Comparison of ENCODE assay signal across 8 cellular contexts in genomic region chr9:27529316-27530278, GRCh38. TPM values are rescaled to one million over a fixed set of nuclear protein-coding genes. Genes with fewer than 3 reads are reported as not detected.
DNase-seq lines count a peak whose midpoint lies in the region; ATAC-seq and TF ChIP-seq lines count a peak whose summit lies in the region.

TSS of gene MOB3B (minus strand) at chr9:27529814. CDS start at chr9:27455550, 74,264 bp downstream.

- peaks cover 46% of the 10 kb centered on the region for H3K4me1 Mint-ChIP-seq in GM23338
- peaks cover 32% of the 10 kb centered on the region for H3K4me1 Mint-ChIP-seq in type B pancreatic cell (ENCODE audit: unreplicated experiment)

- peak within 1 kb of the TSS; percentile 86 for H3K4me3 ChIP-seq in GM23338
- H3K4me3 ChIP-seq in adrenal gland = peak within 1 kb of the TSS; percentile 45 to 90 (median 64)

- H3K36me3 Mint-ChIP-seq in GM23338 (ENCODE audit: low read depth) = peaks cover 4% of the 10 kb centered on the region; the same call in 1 of the 3 replicates
- no peaks in the 10 kb centered on the region for H3K36me3 Mint-ChIP-seq in type B pancreatic cell

- H3K4me2 ChIP-seq in GM23338 = peak within 1 kb of the TSS; percentile 84

- peaks cover 1% of the 10 kb centered on the region for H3K9me2 ChIP-seq in GM23338 (ENCODE audit: insufficient read depth)

- H3K27ac ChIP-seq in GM23338 (ENCODE audit: low read depth) (peak within 1 kb of the TSS; percentile 78), adrenal gland (peak within 1 kb of the TSS in 4 of 5 donors; percentile 11 to 86 (median 74))

- H4K20me1 ChIP-seq in GM23338 (replicated peaks; ENCODE audit: insufficient read depth) = no peaks in the 10 kb centered on the region

- intact Hi-C loops in adrenal gland (cut with DNase I) (loop anchor here (5.0 kb wide), 3 partner anchors 67 to 197 kb away; no protein-coding TSS in a partner anchor), left cardiac atrium (cut with DNase I) (loop anchor here (1.0 to 5.0 kb wide), 2 partner anchors 192 to 196 kb away; no protein-coding TSS in a partner anchor), posterior vena cava (cut with DNase I) (loop anchor here in 1 of 2 donors (5.0 kb wide), 1 partner anchor 192 kb away; no protein-coding TSS in a partner anchor)

- no peaks in the 10 kb centered on the region for H3K9me3 ChIP-seq in adrenal gland (replicated peaks in 1 of 3)

- peak; percentile 71 to 80 for TF ChIP-seq CTCF in GM23338 (conservative IDR thresholded peaks at IDR 0.05; ENCODE audit: low read depth in 2 of 2)
- peak; percentile 89 for TF ChIP-seq CTCF in LNCAP (IDR thresholded peaks at IDR 0.05)
- TF ChIP-seq CTCF in adrenal gland (IDR thresholded peaks at IDR 0.05) = peak; percentile 57 to 98 (median 85)
- peak; percentile 93 for TF ChIP-seq CTCF in type B pancreatic cell (conservative IDR thresholded peaks at IDR 0.05)

- H3F3A ChIP-seq in GM23338 (replicated peaks; ENCODE audit: low read depth) = no peaks in the 10 kb centered on the region

- H3K4me3 Mint-ChIP-seq in GM23338 = peak within 1 kb of the TSS; percentile 98
- peak within 1 kb of the TSS; percentile 97 for H3K4me3 Mint-ChIP-seq in type B pancreatic cell

- whole genome bisulfite sequencing in adrenal gland, 4 donors = 3 to 62% (median 20%) methylated on average over 3 to 74 of the region's 74 CpGs

- H3K27me3 ChIP-seq in GM23338 (ENCODE audit: insufficient read depth) (peaks cover 10% of the 10 kb centered on the region; the same call in 1 of the 2 replicates), adrenal gland (no peaks in the 10 kb centered on the region)

- peak within 1 kb of the TSS; percentile 93 for H2AFZ ChIP-seq in GM23338

- H3K79me2 ChIP-seq in GM23338 (replicated peaks; ENCODE audit: insufficient read depth) = peaks cover 22% of the 10 kb centered on the region; the same call in 1 of the 2 replicates

- H3K9me3 Mint-ChIP-seq in GM23338 (no peaks in the 10 kb centered on the region), type B pancreatic cell (no peaks in the 10 kb centered on the region)

- H3K27ac Mint-ChIP-seq in GM23338 = peak within 1 kb of the TSS; percentile 89; the same call in 1 of the 2 replicates
- H3K27ac Mint-ChIP-seq in type B pancreatic cell = peak within 1 kb of the TSS; percentile 93

- H3K4me1 ChIP-seq in GM23338 (ENCODE audit: insufficient read depth) = peaks cover 30% of the 10 kb centered on the region
- H3K4me1 ChIP-seq in adrenal gland (replicated peaks in 1 of 2) = peaks cover 0 to 11% of the 10 kb centered on the region in 2 donors

- no peak for TF ChIP-seq POLR2A in adrenal gland (IDR thresholded peaks at IDR 0.05)

- H3K27me3 Mint-ChIP-seq in GM23338 (ENCODE audit: insufficient read depth, low read depth, poor library complexity) (peaks cover 9% of the 10 kb centered on the region), type B pancreatic cell (no peaks in the 10 kb centered on the region)

- peak; percentile 64 for DNase-seq in EL
- peak; percentile 78 for DNase-seq in GM23338 (ENCODE audit: low spot score)
- peak; percentile 59 for DNase-seq in T follicular helper cell (ENCODE audit: low read depth)
- DNase-seq in adrenal gland = peak; percentile 74 to 90 (median 86)
- DNase-seq in left cardiac atrium = peak; percentile 88
- peak; percentile 95 for DNase-seq in posterior vena cava (ENCODE audit: low spot score)
- DNase-seq in type B pancreatic cell (ENCODE audit: extremely low spot score, unreplicated experiment) = peak; percentile 91

- no peaks in the 10 kb centered on the region; the same call in 1 of the 2 replicates for H3K36me3 ChIP-seq in GM23338 (ENCODE audit: insufficient read depth)
- H3K36me3 ChIP-seq in adrenal gland (replicated peaks in 1 of 2) = no peaks in the 10 kb centered on the region

- ATAC-seq in GM23338 (peak; percentile 70), left cardiac atrium (peak; percentile 92 to 94)

TF ChIP-seq in GM23338, 12 proteins besides CTCF, POLR2A, EP300 and RAD21 (continues in another document):
- TF ChIP-seq ZNF462 (CRISPR knock-in tag; IDR thresholded peaks at IDR 0.05) (no peak), EZH2 (IDR thresholded peaks at IDR 0.05; ENCODE audit: low read depth, unreplicated experiment) (no peak), STAT1 (IDR thresholded peaks at IDR 0.05; ENCODE audit: unreplicated experiment) (no peak), POLR2AphosphoS5 (IDR thresholded peaks at IDR 0.05; ENCODE audit: low read depth) (no peak), ZNF331 (CRISPR knock-in tag; IDR thresholded peaks at IDR 0.05; ENCODE audit: low read depth) (no peak)

RNA-seq across cellular contexts. Expression of gene MOB3B, which starts in this region (rescaled TPM):
- 12.1 and 12.4 TPM in 2 replicates for total RNA-seq in GM23338 (2014; rRNA removed; shearing (Covaris generic))
- 7.6 and 8.1 TPM in 2 replicates for polyA plus RNA-seq in GM23338 (2016; fragmentation: Nextera tagmentation; extraction: Ambion mirVana)
- total RNA-seq in adrenal gland = 1 to 10 TPM; 1.4 to 7.0 (median 3.4) TPM
- polyA plus RNA-seq in adrenal gland = 1 to 10 TPM; 1.3 to 9.0 (median 1.8) TPM
- total RNA-seq in left cardiac atrium = 1 to 10 TPM; 1.2 to 1.6 TPM
- 1 to 10 TPM; 3.2 to 4.0 TPM for total RNA-seq in posterior vena cava
- 15.4 and 27.5 TPM in 2 replicates for total RNA-seq in type B pancreatic cell (ENCODE audit: low replicate concordance)

Comparison
In these comparisons a context has a peak if more than half of its experiments do, and no peak if none do; other contexts are left out.
1. Peak in every context shown above with its lines: DNase-seq, ATAC-seq, H3K4me3 ChIP-seq and H3K27ac ChIP-seq.